In genomic region chr9:81848472-81848871, GRCh38 we compare ENCODE assay signal across 10 cellular contexts.
DNase-seq lines count a peak whose midpoint lies in the region; ATAC-seq, FAIRE-seq and TF ChIP-seq lines count a peak whose summit lies in the region.
"Had no signal": no experiment of that assay in that cellular context is flagged by ENCODE, and none has a peak within 500 bp of the region (broad histone marks: within the 10 kb centered on the region; RNA-seq: fewer than 3 reads in every experiment).

No MANE protein-coding gene starts in this region.

- H2BK120ac ChIP-seq in IMR-90 (ENCODE audit: low read depth, low read length), result peak overlapping the region; percentile 53; the same call in 1 of the 2 replicates

- no peak for TF ChIP-seq POLR2A in IMR-90 (IDR thresholded peaks at IDR 0.05; ENCODE audit: low read depth, low read length)

- POLR2A ChIA-PET in IMR-90 (lab: Charles Lee; ENCODE audit: unreplicated experiment), result no interaction called here

- in situ Hi-C loops in IMR-90 (cut with MboI; ENCODE audit: low sequenced_read_pairs) (loop anchor here (10.0 kb wide), 2 partner anchors 144 to 664 kb away; no protein-coding TSS in a partner anchor), mammary epithelial cell (cut with MboI; ENCODE audit: low sequenced_read_pairs in 2 of 2) (loop anchor here in 1 of 2 donors (10.0 kb wide), 1 partner anchor 324 kb away; no protein-coding TSS in a partner anchor)

- dilution Hi-C loops in IMR-90 (cut with HindIII; ENCODE audit: low sequenced_read_pairs, unreplicated experiment), result no loop called here
- dilution Hi-C loops in mammary epithelial cell (cut with HindIII; ENCODE audit: low sequenced_read_pairs), result no loop called here

- no TSS peak for BruUV-seq in IMR-90 (replicated peaks; lab: Mats Ljungman, UMichigan)
- no TSS peak for BruUV-seq in mammary epithelial cell (replicated peaks; lab: Mats Ljungman, UMichigan)

- no CpG with 5 or more reads among the region's 2 CpGs for WGBS in IMR-90 (ENCODE audit: extremely low coverage in 2 of 2, insufficient read length in 1 of 2), 2 experiments
- WGBS in mammary epithelial cell (ENCODE audit: low coverage, missing lambda C conversion rate), result 61% methylated on average over 2 of the region's 2 CpGs

- H3K27ac ChIP-seq in IMR-90 (ENCODE audit: insufficient read depth, low read length) (no peak overlapping the region), mammary epithelial cell (ENCODE audit: insufficient read depth, low read depth, low read length) (no peak overlapping the region)
- H3K27ac ChIP-seq: SK-N-MC had no signal

- CTCF ChIA-PET in IMR-90 (lab: Yijun Ruan, JAX), result interaction anchor here (0.6 to 0.9 kb wide), 4 partner anchors 35 to 1669 kb away, joined by 3 read pairs; no protein-coding TSS in a partner anchor
- CTCF ChIA-PET in mammary epithelial cell (lab: Charles Lee; ENCODE audit: low non-redundant PET), result interaction anchor here (0.7 kb wide), 1 partner anchor 326 kb away, joined by 8 read pairs; no protein-coding TSS in a partner anchor

- peak overlapping the region; percentile 58; the same call in 1 of the 2 replicates for H3K4ac ChIP-seq in IMR-90 (ENCODE audit: low read depth, low read length)

- H3K4me2 ChIP-seq in IMR-90 (ENCODE audit: low read depth, low read length) (peak overlapping the region; percentile 84; the same call in 1 of the 2 replicates), mammary epithelial cell (ENCODE audit: insufficient read depth, low read depth, low read length) (no peak overlapping the region)

- H4K20me1 ChIP-seq in IMR-90 (ENCODE audit: insufficient read depth, low read length), result no peaks in the 10 kb centered on the region
- H4K20me1 ChIP-seq in mammary epithelial cell (ENCODE audit: insufficient read depth, low read length), result no peaks in the 10 kb centered on the region

- H4K5ac ChIP-seq in IMR-90 (ENCODE audit: low read depth, low read length), result no peak overlapping the region

- H4K8ac ChIP-seq in IMR-90 (ENCODE audit: low read depth in 2 of 2, low read length in 2 of 2), result peak overlapping the region in 1 of 2 experiments; percentile 25; a peak in 1 of 4 replicates

- intact Hi-C loops in IMR-90 (cut with micrococcal nuclease), result loop anchor here (1.0 to 10.0 kb wide), 3 partner anchors 161 to 1244 kb away; no protein-coding TSS in a partner anchor
- intact Hi-C loops in mammary epithelial cell (cut with micrococcal nuclease), result loop anchor here (1.0 to 10.0 kb wide), 3 partner anchors 158 to 325 kb away; no protein-coding TSS in a partner anchor

- H3K14ac ChIP-seq in IMR-90 (replicated peaks; ENCODE audit: low read depth, low read length), result no peak overlapping the region

- no peak overlapping the region for H3K23ac ChIP-seq in IMR-90 (ENCODE audit: low read depth, low read length)

- no peaks in the 10 kb centered on the region for H3K27me3 ChIP-seq in IMR-90 (ENCODE audit: control insufficient read depth, insufficient read depth, low read length)
- no peaks in the 10 kb centered on the region for H3K27me3 ChIP-seq in mammary epithelial cell (ENCODE audit: insufficient read depth, low read length)

- no peaks in the 10 kb centered on the region for H3K36me3 ChIP-seq in IMR-90 (ENCODE audit: control insufficient read depth, insufficient read depth, low read length)
- no peaks in the 10 kb centered on the region for H3K36me3 ChIP-seq in mammary epithelial cell (ENCODE audit: insufficient read depth, low read length)

- H3K4me3 ChIP-seq in IMR-90 (ENCODE audit: insufficient read depth, low read depth, low read length) (no peak overlapping the region), mammary epithelial cell (replicated peaks in 1 of 3; ENCODE audit: insufficient read depth in 1 of 3, low read depth in 2 of 3, low read length in 3 of 3) (no peak overlapping the region)
- H3K4me3 ChIP-seq: SK-N-MC had no signal

- peak overlapping the region; percentile 77; the same call in 1 of the 3 replicates for H2BK15ac ChIP-seq in IMR-90 (ENCODE audit: low read depth, low read length)

- no peak overlapping the region for H3K18ac ChIP-seq in IMR-90 (ENCODE audit: low read depth, low read length)

- no peak overlapping the region for H2AK9ac ChIP-seq in IMR-90 (replicated peaks; ENCODE audit: low read depth, low read length, poor library complexity)

- H2BK5ac ChIP-seq in IMR-90 (ENCODE audit: low read depth, low read length, poor library complexity, severe bottlenecking), result no peak overlapping the region

- no peak overlapping the region for H2AFZ ChIP-seq in IMR-90 (replicated peaks; ENCODE audit: low read length, poor library complexity)
- peak overlapping the region; percentile 45 for H2AFZ ChIP-seq in mammary epithelial cell (ENCODE audit: low read depth, low read length)

- 0 out of 2 replicates have a peak overlapping the region, but pooled peaks have one; percentile 13 for H2AK5ac ChIP-seq in IMR-90 (ENCODE audit: low read depth, low read length)

- H3K79me2 ChIP-seq in mammary epithelial cell (ENCODE audit: insufficient read depth, low read length), result no peaks in the 10 kb centered on the region

- TF ChIP-seq CTCF in IMR-90 (conservative IDR thresholded peaks at IDR 0.05; ENCODE audit: low read depth, low read length), result peak; percentile 63
- TF ChIP-seq CTCF in mammary epithelial cell (conservative IDR thresholded peaks at IDR 0.05 in 1 of 2, IDR thresholded peaks at IDR 0.05 in 1 of 2; ENCODE audit: extremely low read depth in 1 of 2, insufficient read depth in 1 of 2, low read depth in 1 of 2, low read length in 2 of 2), result peak; percentile 31 to 53

- no peak overlapping the region for H3K9ac ChIP-seq in IMR-90 (ENCODE audit: low read depth, low read length)
- no peak overlapping the region for H3K9ac ChIP-seq in mammary epithelial cell (ENCODE audit: insufficient read depth, low read length)

- TF ChIP-seq RAD21 in IMR-90 (IDR thresholded peaks at IDR 0.05; ENCODE audit: low read length), result peak; percentile 60

- H3K56ac ChIP-seq in IMR-90 (ENCODE audit: extremely low read depth, insufficient read depth, low read length), result no peak overlapping the region; the same call in 1 of the 2 replicates

- no peaks in the 10 kb centered on the region; the same call in 1 of the 2 replicates for H3K4me1 ChIP-seq in IMR-90 (ENCODE audit: control insufficient read depth, insufficient read depth, low read length)
- no peaks in the 10 kb centered on the region for H3K4me1 ChIP-seq in mammary epithelial cell (ENCODE audit: insufficient read depth, low read length)

- peak overlapping the region; percentile 27; the same call in 1 of the 2 replicates for H2BK20ac ChIP-seq in IMR-90 (ENCODE audit: low read depth, low read length)

- no peaks in the 10 kb centered on the region for H3K9me3 ChIP-seq in IMR-90 (ENCODE audit: control insufficient read depth, insufficient read depth, low read length)
- no peaks in the 10 kb centered on the region for H3K9me3 ChIP-seq in mammary epithelial cell (replicated peaks; ENCODE audit: insufficient read depth, low read length)

- H3K9me1 ChIP-seq in IMR-90 (ENCODE audit: insufficient read depth, low read length), result no peaks in the 10 kb centered on the region

- DNase-seq in AG08396 (ENCODE audit: low spot score), result peak; percentile 22
- DNase-seq in IMR-90, result peak; percentile 66
- DNase-seq in mammary epithelial cell, result peak; percentile 32
- peak; percentile 68 for DNase-seq in medulla oblongata (ENCODE audit: extremely low spot score)
- no peak for DNase-seq in OCI-M2 (lab: John Stamatoyannopoulos, UW; ENCODE audit: unreplicated experiment)
- no peak for DNase-seq in dedifferentiated amniotic fluid mesenchymal stem cell (ENCODE audit: extremely low spot score)
- no peak for DNase-seq in T-helper 1 cell
- no peak for DNase-seq in GM19239 (ENCODE audit: insufficient read length, low spot score)
- DNase-seq: activated naive CD8-positive, alpha-beta T cell treated with anti-CD3 and anti-CD28 coated beads, Interleukin-2, amount 50 U/mL, for 24 hours had no signal

- no peak overlapping the region for H4K91ac ChIP-seq in IMR-90 (ENCODE audit: insufficient read depth, low read depth, low read length)

- peak; percentile 75 for ATAC-seq in IMR-90 (ENCODE audit: low read depth)
- ATAC-seq: activated naive CD8-positive, alpha-beta T cell treated with anti-CD3 and anti-CD28 coated beads, Interleukin-2, amount 50 U/mL, for 24 hours had no signal

- no peak for FAIRE-seq in GM19239 (lab: Jason Lieb, UNC)

- no peaks in the 10 kb centered on the region for H3K79me1 ChIP-seq in IMR-90 (ENCODE audit: low read depth in 1 of 2, low read length in 2 of 2)

TF ChIP-seq in IMR-90, 13 proteins besides CTCF, POLR2A, EP300 and RAD21:
- TF ChIP-seq MXI1 (IDR thresholded peaks at IDR 0.05; ENCODE audit: borderline replicate concordance, low read depth, low read length) (no peak), SMC3 (IDR thresholded peaks at IDR 0.05; ENCODE audit: low read depth, low read length) (peak; percentile 50), FOS (IDR thresholded peaks at IDR 0.05; ENCODE audit: low read depth, low read length) (no peak), CHD1 (IDR thresholded peaks at IDR 0.05; ENCODE audit: low read depth, low read length) (no peak), MAFK (IDR thresholded peaks at IDR 0.05; ENCODE audit: low read depth, low read length) (peak; percentile 39; the same call in 1 of the 2 replicates), NFE2L2 (IDR thresholded peaks at IDR 0.05; ENCODE audit: low read depth, low read length) (no peak), MAZ (IDR thresholded peaks at IDR 0.05; ENCODE audit: borderline replicate concordance, low read depth, low read length) (no peak)

Comparison
In these comparisons a context has a peak if more than half of its experiments do, and no peak if none do; other contexts are left out.
1. DNase-seq: peak in AG08396 (single experiment), IMR-90 (single experiment), mammary epithelial cell (single experiment) and medulla oblongata (single experiment); none in OCI-M2 (single experiment), dedifferentiated amniotic fluid mesenchymal stem cell (single experiment), T-helper 1 cell (0 of 5) and GM19239 (single experiment).